ENCODE assay signal across 8 cellular contexts in genomic region chr12:107760207-107760816, GRCh38. TPM values are rescaled to one million over a fixed set of nuclear protein-coding genes. Genes with fewer than 3 reads are reported as not detected.
A peak's percentile ranks its signal among the peaks of the same experiment; 100 is the strongest.
DNase-seq lines count a peak whose midpoint lies in the region; ATAC-seq and TF ChIP-seq lines count a peak whose summit lies in the region.

No MANE protein-coding gene starts in this region.

- H3K4me3 Mint-ChIP-seq in Calu3 (ENCODE audit: low read depth, unreplicated experiment) = peak overlapping the region; percentile 85
- peak overlapping the region; percentile 88 for H3K4me3 Mint-ChIP-seq in dendritic cell treated with granulocyte-macrophage colony-stimulating factor and Interleukin-4, amounts not matched to agents 40 ng/mL and 50 ng/mL, for 4 days
- peak overlapping the region; percentile 93 for H3K4me3 Mint-ChIP-seq in memory B cell
- H3K4me3 Mint-ChIP-seq in stimulated activated memory B cell treated with anti-CD40 and anti-IgM and Interleukin-4, amounts not matched to agents 10 μg/mL and 1 μg/mL and 100 μg/mL, for 72 hours = peak overlapping the region; percentile 91

- peak overlapping the region; percentile 84 for H3K4me3 ChIP-seq in HUES6 (ENCODE audit: low read depth, low read length)

- H3K4me1 ChIP-seq in HUES6 (ENCODE audit: control insufficient read depth, insufficient read depth, low read length) = peaks cover 19% of the 10 kb centered on the region

- no peaks in the 10 kb centered on the region for H3K9me3 ChIP-seq in HUES6 (ENCODE audit: control insufficient read depth, insufficient read depth, low read depth, low read length)

- H3K27me3 ChIP-seq in HUES6 (ENCODE audit: control insufficient read depth, insufficient read depth, low read length) = no peaks in the 10 kb centered on the region; the same call in 1 of the 2 replicates

- no peak for TF ChIP-seq CTCF in Calu3 (IDR thresholded peaks at IDR 0.05; ENCODE audit: unreplicated experiment)

- no TSS peak for BruUV-seq in Calu3 (replicated peaks; lab: Mats Ljungman, UMichigan)

- peak overlapping the region; percentile 3 for H3K27ac ChIP-seq in HUES6 (ENCODE audit: low read depth, low read length)

- H3K36me3 ChIP-seq in HUES6 (ENCODE audit: control insufficient read depth, insufficient read depth, low read length) = peaks cover 31% of the 10 kb centered on the region

- H3K36me3 Mint-ChIP-seq in Calu3 (ENCODE audit: insufficient read depth, unreplicated experiment) = peaks cover 34% of the 10 kb centered on the region
- H3K36me3 Mint-ChIP-seq in dendritic cell treated with granulocyte-macrophage colony-stimulating factor and Interleukin-4, amounts not matched to agents 40 ng/mL and 50 ng/mL, for 4 days (ENCODE audit: low read depth) = peaks cover 29% of the 10 kb centered on the region
- peaks cover 9% of the 10 kb centered on the region for H3K36me3 Mint-ChIP-seq in memory B cell
- peaks cover 8% of the 10 kb centered on the region for H3K36me3 Mint-ChIP-seq in stimulated activated memory B cell treated with anti-CD40 and anti-IgM and Interleukin-4, amounts not matched to agents 10 μg/mL and 1 μg/mL and 100 μg/mL, for 72 hours

- no peaks in the 10 kb centered on the region for H3K27me3 Mint-ChIP-seq in Calu3 (ENCODE audit: unreplicated experiment)
- peaks cover 8% of the 10 kb centered on the region for H3K27me3 Mint-ChIP-seq in dendritic cell treated with granulocyte-macrophage colony-stimulating factor and Interleukin-4, amounts not matched to agents 40 ng/mL and 50 ng/mL, for 4 days
- H3K27me3 Mint-ChIP-seq in memory B cell = no peaks in the 10 kb centered on the region
- H3K27me3 Mint-ChIP-seq in stimulated activated memory B cell treated with anti-CD40 and anti-IgM and Interleukin-4, amounts not matched to agents 10 μg/mL and 1 μg/mL and 100 μg/mL, for 72 hours = no peaks in the 10 kb centered on the region

- H3K9me3 Mint-ChIP-seq in Calu3 (ENCODE audit: low read depth, unreplicated experiment) (no peaks in the 10 kb centered on the region), memory B cell (no peaks in the 10 kb centered on the region)
- H3K9me3 Mint-ChIP-seq in dendritic cell treated with granulocyte-macrophage colony-stimulating factor and Interleukin-4, amounts not matched to agents 40 ng/mL and 50 ng/mL, for 4 days = no peaks in the 10 kb centered on the region
- no peaks in the 10 kb centered on the region for H3K9me3 Mint-ChIP-seq in stimulated activated memory B cell treated with anti-CD40 and anti-IgM and Interleukin-4, amounts not matched to agents 10 μg/mL and 1 μg/mL and 100 μg/mL, for 72 hours

- H3K4me1 Mint-ChIP-seq in Calu3 (ENCODE audit: low read depth, unreplicated experiment) (peaks cover 8% of the 10 kb centered on the region), memory B cell (peaks cover 24% of the 10 kb centered on the region)
- H3K4me1 Mint-ChIP-seq in dendritic cell treated with granulocyte-macrophage colony-stimulating factor and Interleukin-4, amounts not matched to agents 40 ng/mL and 50 ng/mL, for 4 days (ENCODE audit: low read depth) = peaks cover 26% of the 10 kb centered on the region
- H3K4me1 Mint-ChIP-seq in stimulated activated memory B cell treated with anti-CD40 and anti-IgM and Interleukin-4, amounts not matched to agents 10 μg/mL and 1 μg/mL and 100 μg/mL, for 72 hours = peaks cover 25% of the 10 kb centered on the region

- CTCF ChIA-PET in Calu3 (lab: Charles Lee) = interaction anchor here (0.6 to 0.7 kb wide), 2 partner anchors 84 to 89 kb away, joined by 4 to 5 read pairs; no protein-coding TSS in a partner anchor

- DNase-seq in Calu3 = peak; percentile 29
- peak; percentile 22 for DNase-seq in T-helper 9 cell
- no peak for DNase-seq in memory B cell (ENCODE audit: low spot score in 2 of 2)
- DNase-seq in NCI-H187 (lab: John Stamatoyannopoulos, UW) = no peak

- intact Hi-C loops in Calu3 (cut with micrococcal nuclease; ENCODE audit: unreplicated experiment) = loop anchor here (2.0 kb wide), 1 partner anchor 124 kb away; no protein-coding TSS in a partner anchor
- intact Hi-C loops in dendritic cell treated with granulocyte-macrophage colony-stimulating factor and Interleukin-4, amounts not matched to agents 40 ng/mL and 50 ng/mL, for 4 days (cut with micrococcal nuclease) = loop anchor here (2.0 kb wide), 1 partner anchor 18 kb away; no protein-coding TSS in a partner anchor

- ATAC-seq in GM21423 (IDR thresholded peaks at IDR 0.05; ENCODE audit: unreplicated experiment) (peak; percentile 16), memory B cell (ENCODE audit: low read depth) (peak; percentile 13)
- ATAC-seq in stimulated activated memory B cell treated with anti-CD40 and anti-IgM and Interleukin-4, amounts not matched to agents 10 μg/mL and 1 μg/mL and 100 μg/mL, for 72 hours = peak; percentile 44

- peak overlapping the region; percentile 91 for H3K9ac ChIP-seq in HUES6 (ENCODE audit: low read length)

- H3K27ac Mint-ChIP-seq in Calu3 (ENCODE audit: unreplicated experiment) = peak overlapping the region; percentile 68
- H3K27ac Mint-ChIP-seq in dendritic cell treated with granulocyte-macrophage colony-stimulating factor and Interleukin-4, amounts not matched to agents 40 ng/mL and 50 ng/mL, for 4 days = peak overlapping the region; percentile 82
- peak overlapping the region; percentile 97 for H3K27ac Mint-ChIP-seq in memory B cell
- H3K27ac Mint-ChIP-seq in stimulated activated memory B cell treated with anti-CD40 and anti-IgM and Interleukin-4, amounts not matched to agents 10 μg/mL and 1 μg/mL and 100 μg/mL, for 72 hours = peak overlapping the region; percentile 79

RNA-seq across cellular contexts. Expression of gene PRDM4, which starts 0.6 kb away (rescaled TPM):
- total RNA-seq in Calu3 (2022) = 24.3 and 25.2 TPM in 2 replicates

RNA-seq across cellular contexts. Expression of gene ASCL4, which starts 14.2 kb away (rescaled TPM):
- not detected in 2 replicates for total RNA-seq in Calu3 (2022)

Comparison
In these comparisons a context has a peak if more than half of its experiments do, and no peak if none do; other contexts are left out.
1. DNase-seq: peak in Calu3 (single experiment) and T-helper 9 cell (single experiment); none in memory B cell (0 of 2) and NCI-H187 (0 of 2).
2. Peak in every context shown above with its lines, with median percentiles within 50 percentile points of each other: H3K27ac Mint-ChIP-seq, H3K4me3 Mint-ChIP-seq and ATAC-seq.